ENCODE assay signal across 8 cellular contexts in the genomic region with DNA sequence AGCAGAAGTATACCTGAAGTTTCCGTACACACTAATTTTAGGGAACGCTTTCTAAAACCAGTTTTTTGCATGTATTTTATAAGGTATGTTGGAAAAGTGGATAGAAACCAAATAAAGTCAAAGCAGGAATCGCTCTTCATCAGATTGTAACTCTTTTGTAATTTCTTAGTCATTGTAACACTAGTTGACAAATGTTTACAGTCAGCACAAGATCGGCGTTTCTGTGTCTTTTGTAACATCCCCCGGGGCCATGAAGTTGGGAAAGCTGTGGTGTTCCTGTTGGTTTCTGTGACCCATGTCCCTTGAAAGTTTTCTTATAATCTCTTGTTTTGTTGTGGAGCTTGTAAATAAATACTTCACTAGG. TPM values are rescaled to one million over a fixed set of nuclear protein-coding genes. Genes with fewer than 3 reads are reported as not detected.
DNase-seq lines count a peak whose midpoint lies in the region; ATAC-seq, FAIRE-seq and TF ChIP-seq lines count a peak whose summit lies in the region.

No MANE protein-coding gene starts in this region.

- peak overlapping the region; percentile 90 for H3K27ac ChIP-seq in endothelial cell of umbilical vein (ENCODE audit: insufficient read depth, low read depth, low read length)

- H3K4me2 ChIP-seq in endothelial cell of umbilical vein (ENCODE audit: insufficient read depth, low read length) = peak overlapping the region; percentile 100

- H4K20me1 ChIP-seq in endothelial cell of umbilical vein (replicated peaks; ENCODE audit: control insufficient read depth, extremely low read depth, insufficient read depth, low read length) = peaks cover 2% of the 10 kb centered on the region

- peak overlapping the region; percentile 74 for H2AFZ ChIP-seq in endothelial cell of umbilical vein (ENCODE audit: low read depth, low read length)

- peaks cover 16% of the 10 kb centered on the region for H3K4me1 ChIP-seq in endothelial cell of umbilical vein (ENCODE audit: control insufficient read depth, extremely low read depth, insufficient read depth, low read length)

- H3K27ac Mint-ChIP-seq in T-cell (peak overlapping the region; percentile 96 to 99), naive B cell (peak overlapping the region; percentile 91 to 98 (median 96))

- H3K27me3 Mint-ChIP-seq in T-cell (no peaks in the 10 kb centered on the region), naive B cell (no peaks in the 10 kb centered on the region)

- H3K36me3 Mint-ChIP-seq in T-cell (peaks cover 7% of the 10 kb centered on the region), naive B cell (peaks cover 0 to 6% of the 10 kb centered on the region in 2 donors)

- DNase-seq in AML-193 (lab: John Stamatoyannopoulos, UW) = peak; percentile 80 to 83
- peak in 12 of 34 experiments; percentile 1 to 25 (median 10) for DNase-seq in T-cell
- DNase-seq in endothelial cell of umbilical vein (ENCODE audit: low read depth, low spot score) = no peak
- no peak for DNase-seq in naive B cell
- DNase-seq in cerebellar nuclear complex (lab: John Stamatoyannopoulos, UW) = no peak
- no peak for DNase-seq in NCI-H1048 (lab: John Stamatoyannopoulos, UW)

- no peaks in the 10 kb centered on the region for H3K9me1 ChIP-seq in endothelial cell of umbilical vein (replicated peaks; ENCODE audit: control insufficient read depth, extremely low read depth, insufficient read depth, low read length)

- FAIRE-seq in endothelial cell of umbilical vein (lab: Jason Lieb, UNC) = no peak

- H3K79me2 ChIP-seq in endothelial cell of umbilical vein (ENCODE audit: control insufficient read depth, insufficient read depth, low read length) = peaks cover 16% of the 10 kb centered on the region

- H3K4me1 Mint-ChIP-seq in T-cell (peaks cover 50 to 56% (median 55%) of the 10 kb centered on the region in 3 donors), naive B cell (peaks cover 24 to 47% (median 32%) of the 10 kb centered on the region in 3 donors)

- TF ChIP-seq POLR2A in endothelial cell of umbilical vein (IDR thresholded peaks at IDR 0.05; ENCODE audit: low read depth, low read length) = no peak

- H3K4me3 ChIP-seq in endothelial cell of umbilical vein (replicated peaks in 1 of 3; ENCODE audit: insufficient read depth in 1 of 3, low read depth in 1 of 3, low read length in 3 of 3) = peak overlapping the region; percentile 75 to 99 (median 78)

- BruUV-seq in endothelial cell of umbilical vein (replicated peaks; lab: Mats Ljungman, UMichigan) = no TSS peak

- H3K9me3 ChIP-seq in endothelial cell of umbilical vein (replicated peaks; ENCODE audit: control insufficient read depth, insufficient read depth, low read length) = no peaks in the 10 kb centered on the region

- H3K36me3 ChIP-seq in endothelial cell of umbilical vein (ENCODE audit: control insufficient read depth in 2 of 2, extremely low read depth in 1 of 2, insufficient read depth in 2 of 2, low read length in 2 of 2) = no peaks in the 10 kb centered on the region

- H3K9ac ChIP-seq in endothelial cell of umbilical vein (replicated peaks; ENCODE audit: extremely low read depth, insufficient read depth, low read length) = peak overlapping the region; percentile 91

- TF ChIP-seq CTCF in endothelial cell of umbilical vein (IDR thresholded peaks at IDR 0.05; ENCODE audit: extremely low read depth in 1 of 2, insufficient read depth in 1 of 2, low read depth in 1 of 2, low read length in 2 of 2) = no peak

- peak overlapping the region; percentile 83 to 91 (median 91) for H3K4me3 Mint-ChIP-seq in T-cell
- H3K4me3 Mint-ChIP-seq in naive B cell = peak overlapping the region; percentile 82 to 98 (median 92)

- intact Hi-C loops in endothelial cell of umbilical vein (cut with micrococcal nuclease) = loop anchor here (1.0 kb wide), 3 partner anchors 8 to 119 kb away; a partner anchor contains a TSS

- ATAC-seq in GM18868 (IDR thresholded peaks at IDR 0.05; ENCODE audit: unreplicated experiment) (peak; percentile 30), HG03066 (IDR thresholded peaks at IDR 0.05; ENCODE audit: low read depth, unreplicated experiment) (peak; percentile 6), T-cell (replicated peaks in 1 of 4) (peak; percentile 18 to 31 (median 26)), naive B cell (ENCODE audit: low read depth in 2 of 2) (peak; percentile 9 to 12)

- no peaks in the 10 kb centered on the region for H3K9me3 Mint-ChIP-seq in T-cell
- H3K9me3 Mint-ChIP-seq in naive B cell = peaks cover 0 to 2% (median 0%) of the 10 kb centered on the region in 7 donors

- POLR2A ChIA-PET in T-cell (lab: Charles Lee) = interaction anchor here (0.6 to 1.3 kb wide), 4 partner anchors 28 to 1703 kb away, joined by 3 to 6 read pairs (median 3); a partner anchor contains a TSS
- POLR2A ChIA-PET in endothelial cell of umbilical vein (lab: Charles Lee) = no interaction called here

- H3K27me3 ChIP-seq in endothelial cell of umbilical vein (ENCODE audit: control insufficient read depth in 2 of 2, insufficient read depth in 2 of 2, low read length in 2 of 2) = no peaks in the 10 kb centered on the region

- dilution Hi-C loops in endothelial cell of umbilical vein (cut with MboI; ENCODE audit: extremely low pct_ligation_motif_present, low sequenced_read_pairs) = no loop called here

- CTCF ChIA-PET in T-cell (lab: Charles Lee) = interaction anchor here (0.6 to 1.8 kb wide), 4 partner anchors 29 to 887 kb away, joined by 3 to 9 read pairs (median 4); a partner anchor contains a TSS
- CTCF ChIA-PET in endothelial cell of umbilical vein (lab: Charles Lee) = interaction anchor here (1.0 to 2.4 kb wide), 5 partner anchors 8 to 147 kb away, joined by 3 to 17 read pairs (median 4); a partner anchor contains a TSS

TF ChIP-seq in endothelial cell of umbilical vein, 7 proteins besides CTCF, POLR2A, EP300 and RAD21:
- TF ChIP-seq, protein P1, sequence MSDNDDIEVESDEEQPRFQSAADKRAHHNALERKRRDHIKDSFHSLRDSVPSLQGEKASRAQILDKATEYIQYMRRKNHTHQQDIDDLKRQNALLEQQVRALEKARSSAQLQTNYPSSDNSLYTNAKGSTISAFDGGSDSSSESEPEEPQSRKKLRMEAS (IDR thresholded peaks at IDR 0.05; ENCODE audit: insufficient read depth, insufficient read length) = no peak
- TF ChIP-seq GATA2 (IDR thresholded peaks at IDR 0.05; ENCODE audit: insufficient read depth, insufficient read length, low read depth, low read length) (no peak), POLR2AphosphoS5 (IDR thresholded peaks at IDR 0.05; ENCODE audit: insufficient read depth, low read depth, low read length) (no peak), JUN (IDR thresholded peaks at IDR 0.05; ENCODE audit: borderline replicate concordance, insufficient read depth, insufficient read length, low read depth) (no peak), EZH2 (IDR thresholded peaks at IDR 0.05; ENCODE audit: borderline replicate concordance, low read depth, low read length, severe bottlenecking) (no peak), FOS (IDR thresholded peaks at IDR 0.05; ENCODE audit: borderline replicate concordance, insufficient read depth, low read length) (no peak), MYC (IDR thresholded peaks at IDR 0.05; ENCODE audit: low read depth, low read length) (no peak)
TF ChIP-seq in endothelial cell of umbilical vein: peak in this region for 0.

RNA-seq across cellular contexts. Expression of a gene that starts 0.5 kb away (rescaled TPM):
- total RNA-seq in T-cell = 10 to 100 TPM; 21.1 to 34.7 (median 24.0) TPM
- total RNA-seq in endothelial cell of umbilical vein = 17.1 and 24.9 TPM in 2 replicates
- 3.5 and 6.0 TPM in 2 replicates for polyA plus RNA-seq in endothelial cell of umbilical vein
- 12.1 and 14.0 TPM in 2 replicates for polyA plus RNA-seq in endothelial cell of umbilical vein (2011; cell fraction: cytosol; rRNA removed)
- polyA plus RNA-seq in endothelial cell of umbilical vein (2011; cell fraction: nucleus; rRNA removed) = 5.2 and 8.8 TPM in 2 replicates
- polyA plus RNA-seq in endothelial cell of umbilical vein (2012) = 23.9 and 31.8 TPM in 2 replicates
- polyA minus RNA-seq in endothelial cell of umbilical vein = 1.9 and 2.3 TPM in 2 replicates
- 3.1 TPM for polyA minus RNA-seq in endothelial cell of umbilical vein (2011; cell fraction: cytosol; rRNA and poly(A)+ RNA removed)
- 2.4 and 3.6 TPM in 2 replicates for polyA minus RNA-seq in endothelial cell of umbilical vein (2011; cell fraction: nucleus; rRNA and poly(A)+ RNA removed)
- polyA plus RNA-seq in naive B cell (ENCODE audit: low read depth in 6 of 6) = 10 to 100 TPM; 32.0 to 54.9 (median 45.2) TPM

RNA-seq across cellular contexts. Expression of a gene that starts 28.3 kb away (rescaled TPM):
- total RNA-seq in T-cell (10 to 100 TPM; 11.4 to 18.2 (median 16.8) TPM), endothelial cell of umbilical vein (6.4 and 6.5 TPM in 2 replicates)
- polyA plus RNA-seq in endothelial cell of umbilical vein (2.6 and 3.7 TPM in 2 replicates), naive B cell (ENCODE audit: low read depth in 6 of 6) (1 to 10 TPM in 4 of 6 donors, under 1 TPM in 1, not detected in 1; 0.96 to 3.6 (median 3.0) TPM)
- polyA plus RNA-seq in endothelial cell of umbilical vein (2011; cell fraction: cytosol; rRNA removed) = 3.7 and 4.4 TPM in 2 replicates
- 3.7 and 4.3 TPM in 2 replicates for polyA plus RNA-seq in endothelial cell of umbilical vein (2011; cell fraction: nucleus; rRNA removed)
- polyA plus RNA-seq in endothelial cell of umbilical vein (2012) = 4.6 and 6.5 TPM in 2 replicates
- 3.3 and 3.8 TPM in 2 replicates for polyA minus RNA-seq in endothelial cell of umbilical vein
- polyA minus RNA-seq in endothelial cell of umbilical vein (2011; cell fraction: cytosol; rRNA and poly(A)+ RNA removed) = 0.41 TPM
- polyA minus RNA-seq in endothelial cell of umbilical vein (2011; cell fraction: nucleus; rRNA and poly(A)+ RNA removed) = 4.4 and 4.6 TPM in 2 replicates

Comparison
In these comparisons a context has a peak if more than half of its experiments do, and no peak if none do; other contexts are left out.
1. DNase-seq: peak in AML-193 (2 of 2); none in endothelial cell of umbilical vein (single experiment), naive B cell (single experiment), cerebellar nuclear complex (0 of 2) and NCI-H1048 (single experiment).
2. Peak in every context shown above with its lines, with median percentiles within 50 percentile points of each other: ATAC-seq.